Comparison of ENCODE assay signal across 24 cellular contexts in genomic region chr7:117259626-117260025, GRCh38.
DNase-seq lines count a peak whose midpoint lies in the region; ATAC-seq and TF ChIP-seq lines count a peak whose summit lies in the region.
"Had no signal": no experiment of that assay in that cellular context is flagged by ENCODE, and none has a peak within 500 bp of the region (broad histone marks: within the 10 kb centered on the region; RNA-seq: fewer than 3 reads in every experiment).

No MANE protein-coding gene starts in this region.

- DNase-seq in AG04449 (ENCODE audit: low read depth, low spot score) (peak; percentile 63), amniotic stem cell (lab: John Stamatoyannopoulos, UW) (peak; percentile 36), fibroblast of villous mesenchyme (ENCODE audit: low read depth) (peak; percentile 81), NCI-H2196 treated with DMSO at 0.1 percent for 48 hours (lab: John Stamatoyannopoulos, UW; ENCODE audit: unreplicated experiment) (no peak), MV-4-11 (lab: John Stamatoyannopoulos, UW) (no peak), chondrocyte (ENCODE audit: low spot score) (no peak), hepatocyte (ENCODE audit: low spot score) (no peak)
- DNase-seq: activated naive CD8-positive, alpha-beta T cell treated with anti-CD3 and anti-CD28 coated beads, Interleukin-2, amount 10 ng/mL, durations not matched to agents 7 days and 5 days; caudate nucleus; DMS 273 treated with DMSO at 0.1 percent for 48 hours; effector memory CD4-positive, alpha-beta T cell; GOT3; left ventricle myocardium superior; NCI-H1092 treated with DMSO at 0.1 percent for 48 hours; NCI-H2107; NCI-H526 treated with DMSO at 0.1 percent for 48 hours; stimulated activated naive B cell treated with anti-CD40 and anti-IgM and Interleukin-4, amounts not matched to agents 10 μg/mL and 1 μg/mL and 100 μg/mL, for 72 hours; T-helper 9 cell had no signal

- 84% methylated on average over 1 of the region's 1 CpG for WGBS in hepatocyte (ENCODE audit: low lambda C conversion rate, missing lambda C conversion rate)

- peaks cover 4% of the 10 kb centered on the region for H3K36me3 Mint-ChIP-seq in chondrocyte (ENCODE audit: low read depth)
- H3K36me3 Mint-ChIP-seq: activated naive CD8-positive, alpha-beta T cell treated with anti-CD3 and anti-CD28 coated beads, Interleukin-2, amount 10 ng/mL, durations not matched to agents 7 days and 5 days; stimulated activated naive B cell treated with anti-CD40 and anti-IgM and Interleukin-4, amounts not matched to agents 10 μg/mL and 1 μg/mL and 100 μg/mL, for 72 hours had no signal

- peaks cover 14% of the 10 kb centered on the region for H3K4me1 Mint-ChIP-seq in chondrocyte (ENCODE audit: low read depth)
- H3K4me1 Mint-ChIP-seq: activated naive CD8-positive, alpha-beta T cell treated with anti-CD3 and anti-CD28 coated beads, Interleukin-2, amount 10 ng/mL, durations not matched to agents 7 days and 5 days; activated T-helper 17 cell treated with anti-CD3 and anti-CD28 coated beads, Interleukin-2, amount 50 U/mL, for 72 hours; stimulated activated naive B cell treated with anti-CD40 and anti-IgM and Interleukin-4, amounts not matched to agents 10 μg/mL and 1 μg/mL and 100 μg/mL, for 72 hours had no signal

- no peak overlapping the region for H2AFZ ChIP-seq in hepatocyte

- H3K79me2 ChIP-seq in hepatocyte = no peaks in the 10 kb centered on the region

- H4K20me1 ChIP-seq in hepatocyte (ENCODE audit: insufficient read depth, poor library complexity, severe bottlenecking) = no peaks in the 10 kb centered on the region

- no peak overlapping the region for H3K4me3 Mint-ChIP-seq in chondrocyte (ENCODE audit: unreplicated experiment)
- H3K4me3 Mint-ChIP-seq: activated naive CD8-positive, alpha-beta T cell treated with anti-CD3 and anti-CD28 coated beads, Interleukin-2, amount 10 ng/mL, durations not matched to agents 7 days and 5 days; activated T-helper 17 cell treated with anti-CD3 and anti-CD28 coated beads, Interleukin-2, amount 50 U/mL, for 72 hours; stimulated activated naive B cell treated with anti-CD40 and anti-IgM and Interleukin-4, amounts not matched to agents 10 μg/mL and 1 μg/mL and 100 μg/mL, for 72 hours had no signal

- H3K4me3 ChIP-seq in AG04449 (ENCODE audit: low read depth, low read length) (no peak overlapping the region), fibroblast of villous mesenchyme (ENCODE audit: low read depth, low read length) (no peak overlapping the region), hepatocyte (no peak overlapping the region)
- H3K4me3 ChIP-seq: K562, SJCRH30 had no signal

- CTCF ChIA-PET in AG04449 (lab: Yijun Ruan, JAX) = interaction anchor here (1.6 kb wide), 1 partner anchor 10 kb away, joined by 6 read pairs; no protein-coding TSS in a partner anchor

- no peaks in the 10 kb centered on the region for H3K9me2 ChIP-seq in hepatocyte (replicated peaks; ENCODE audit: insufficient read depth)

- no peak overlapping the region for H3K27ac Mint-ChIP-seq in chondrocyte (ENCODE audit: unreplicated experiment)
- H3K27ac Mint-ChIP-seq: activated naive CD8-positive, alpha-beta T cell treated with anti-CD3 and anti-CD28 coated beads, Interleukin-2, amount 10 ng/mL, durations not matched to agents 7 days and 5 days; activated T-helper 17 cell treated with anti-CD3 and anti-CD28 coated beads, Interleukin-2, amount 50 U/mL, for 72 hours; stimulated activated naive B cell treated with anti-CD40 and anti-IgM and Interleukin-4, amounts not matched to agents 10 μg/mL and 1 μg/mL and 100 μg/mL, for 72 hours had no signal

- peak; percentile 3 for ATAC-seq in HG02678 (IDR thresholded peaks at IDR 0.05; ENCODE audit: unreplicated experiment)
- ATAC-seq: activated T-helper 17 cell treated with anti-CD3 and anti-CD28 coated beads, Interleukin-2, amount 50 U/mL, for 72 hours; K562; left ventricle myocardium superior; stimulated activated naive B cell treated with anti-CD40 and anti-IgM and Interleukin-4, amounts not matched to agents 10 μg/mL and 1 μg/mL and 100 μg/mL, for 72 hours had no signal

- H3K9me3 ChIP-seq in hepatocyte (ENCODE audit: low read depth) = no peaks in the 10 kb centered on the region
- H3K9me3 ChIP-seq: neutrophil, SJCRH30 had no signal

- no peaks in the 10 kb centered on the region for H3K27me3 ChIP-seq in hepatocyte
- H3K27me3 ChIP-seq: SJCRH30 had no signal

- H3K27me3 Mint-ChIP-seq in chondrocyte (ENCODE audit: low read depth) = peaks cover 29% of the 10 kb centered on the region
- H3K27me3 Mint-ChIP-seq: activated naive CD8-positive, alpha-beta T cell treated with anti-CD3 and anti-CD28 coated beads, Interleukin-2, amount 10 ng/mL, durations not matched to agents 7 days and 5 days had no signal

- H3K27ac ChIP-seq in hepatocyte = no peak overlapping the region
- H3K27ac ChIP-seq: C4-2B, neutrophil, SJCRH30 had no signal

- no peaks in the 10 kb centered on the region for H3K36me3 ChIP-seq in hepatocyte (replicated peaks; ENCODE audit: insufficient read depth, low read depth)
- H3K36me3 ChIP-seq: neutrophil, SJCRH30 had no signal

- no peaks in the 10 kb centered on the region for H3K4me1 ChIP-seq in hepatocyte (ENCODE audit: insufficient read depth)

- TF ChIP-seq CTCF in AG04449 (IDR thresholded peaks at IDR 0.05; ENCODE audit: insufficient read depth, low read length, missing control alignments) = no peak
- no peak for TF ChIP-seq CTCF in fibroblast of villous mesenchyme (IDR thresholded peaks at IDR 0.05; ENCODE audit: insufficient read depth, low read depth, low read length)
- TF ChIP-seq CTCF in chondrocyte (IDR thresholded peaks at IDR 0.05) = no peak
- TF ChIP-seq CTCF in hepatocyte (IDR thresholded peaks at IDR 0.05; ENCODE audit: poor library complexity) = no peak

- no peak overlapping the region for H3K4me2 ChIP-seq in hepatocyte

- H3K9me3 Mint-ChIP-seq in chondrocyte (ENCODE audit: low read depth) = peaks cover 5% of the 10 kb centered on the region
- H3K9me3 Mint-ChIP-seq: activated naive CD8-positive, alpha-beta T cell treated with anti-CD3 and anti-CD28 coated beads, Interleukin-2, amount 10 ng/mL, durations not matched to agents 7 days and 5 days; activated T-helper 17 cell treated with anti-CD3 and anti-CD28 coated beads, Interleukin-2, amount 50 U/mL, for 72 hours had no signal

- POLR2A ChIA-PET in AG04449 (lab: Yijun Ruan, JAX) = interaction anchor here (1.0 to 1.1 kb wide), 2 partner anchors 8 to 24 kb away, joined by 3 read pairs; no protein-coding TSS in a partner anchor

Comparison
In these comparisons a context has a peak if more than half of its experiments do, and no peak if none do; other contexts are left out.
1. DNase-seq: peak in AG04449 (single experiment), amniotic stem cell (single experiment) and fibroblast of villous mesenchyme (single experiment); none in NCI-H2196 treated with DMSO at 0.1 percent for 48 hours (single experiment), MV-4-11 (single experiment), chondrocyte (single experiment) and hepatocyte (single experiment).